ENCODE assay signal across 18 cellular contexts in the genomic region with DNA sequence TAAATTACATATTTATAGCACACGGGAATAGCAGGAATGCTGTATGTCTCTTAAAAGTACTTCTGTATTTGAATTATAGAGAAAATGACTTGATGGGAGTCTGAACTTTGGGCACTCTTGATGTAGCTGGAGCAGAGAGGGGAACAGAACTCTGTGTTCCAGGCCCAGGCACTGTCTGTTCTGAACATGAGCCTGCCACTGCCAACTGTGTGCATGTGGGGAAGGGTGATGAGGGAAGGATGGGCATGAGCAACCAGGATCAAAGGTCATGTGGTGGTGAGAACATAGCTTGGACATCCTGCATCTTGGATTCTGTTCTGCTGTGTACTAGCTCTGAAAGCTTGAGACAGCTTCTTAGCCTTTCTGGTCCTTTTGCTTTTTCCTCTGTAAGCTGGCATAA.
"Had no signal": no experiment of that assay in that cellular context is flagged by ENCODE, and none has a peak within 500 bp of the region (broad histone marks: within the 10 kb centered on the region; RNA-seq: fewer than 3 reads in every experiment).

No MANE protein-coding gene starts in this region.

- H3K36me3 ChIP-seq: prostate gland, sigmoid colon had no signal

- H3K4me2 ChIP-seq: smooth muscle cell had no signal

- H3K4me1 ChIP-seq: foreskin keratinocyte, pancreas, prostate gland, sigmoid colon, tibial nerve had no signal

- H3K4me3 ChIP-seq: coronary artery, pancreas, prostate gland, sigmoid colon, smooth muscle cell, tibial nerve had no signal

- ATAC-seq: foreskin keratinocyte; left colon; pancreas; stimulated activated naive CD8-positive, alpha-beta T cell treated with anti-CD3 and anti-CD28 coated beads, Interleukin-15, Interleukin-2, amounts not matched to agents 100 U/mL and 50 U/mL, for 24 hours had no signal

- H3K27me3 ChIP-seq: foreskin keratinocyte, pancreas, sigmoid colon, tibial nerve had no signal

- H3K9me3 ChIP-seq: pancreas, prostate gland, sigmoid colon had no signal

- H3K27ac ChIP-seq: coronary artery, foreskin keratinocyte, pancreas, prostate gland, sigmoid colon, tibial nerve had no signal

- DNase-seq: caudate nucleus; effector CD4-positive, alpha-beta T cell; endodermal cell; erythroblast; foreskin keratinocyte; left colon; mesendoderm; naive B cell; occipital lobe; pancreas; retina; sigmoid colon; stimulated activated CD4-positive, alpha-beta T cell treated with anti-CD3 and anti-CD28 coated beads, Interleukin-2, amount 100 ng/mL, for 48 hours; stimulated activated naive CD8-positive, alpha-beta T cell treated with anti-CD3 and anti-CD28 coated beads, Interleukin-15, Interleukin-2, amounts not matched to agents 100 U/mL and 50 U/mL, for 24 hours had no signal
